In genomic region chr21:32597205-32597604, GRCh38 we compare ENCODE assay signal across 13 cellular contexts. TPM values are rescaled to one million over a fixed set of nuclear protein-coding genes. Genes with fewer than 3 reads are reported as not detected.
DNase-seq lines count a peak whose midpoint lies in the region; ATAC-seq and TF ChIP-seq lines count a peak whose summit lies in the region.
"Had no signal": no experiment of that assay in that cellular context is flagged by ENCODE, and none has a peak within 500 bp of the region (broad histone marks: within the 10 kb centered on the region; RNA-seq: fewer than 3 reads in every experiment).

No MANE protein-coding gene starts in this region.

- no peaks in the 10 kb centered on the region for H3K27me3 Mint-ChIP-seq in brain
- H3K27me3 Mint-ChIP-seq: type B pancreatic cell had no signal

- WGBS in lower leg skin, 2 donors, result 46 to 47% methylated on average over 6 of the region's 6 CpGs
- WGBS in suprapubic skin, result 37% methylated on average over 6 of the region's 6 CpGs

- TF ChIP-seq CTCF in brain (conservative IDR thresholded peaks at IDR 0.05), result no peak
- TF ChIP-seq CTCF in left lung (IDR thresholded peaks at IDR 0.05), result no peak
- no peak for TF ChIP-seq CTCF in lower leg skin (IDR thresholded peaks at IDR 0.05)
- TF ChIP-seq CTCF in suprapubic skin (IDR thresholded peaks at IDR 0.05), result no peak

- H3K4me1 ChIP-seq in left lung (no peaks in the 10 kb centered on the region), suprapubic skin (no peaks in the 10 kb centered on the region)
- H3K4me1 ChIP-seq: pancreas had no signal

- peaks cover 14% of the 10 kb centered on the region for H3K36me3 Mint-ChIP-seq in brain

- no peak overlapping the region for H3K4me3 ChIP-seq in left lung
- no peak overlapping the region for H3K4me3 ChIP-seq in lower leg skin (ENCODE audit: low read depth, poor library complexity, severe bottlenecking)
- H3K4me3 ChIP-seq in suprapubic skin, result no peak overlapping the region
- H3K4me3 ChIP-seq: pancreas had no signal

- no peaks in the 10 kb centered on the region for H3K9me3 Mint-ChIP-seq in brain
- H3K9me3 Mint-ChIP-seq: type B pancreatic cell had no signal

- peak overlapping the region in 3 of 5 experiments; percentile 22 to 46 (median 36) for H3K27ac Mint-ChIP-seq in brain
- H3K27ac Mint-ChIP-seq: type B pancreatic cell had no signal

- H3K27ac ChIP-seq in left lung (no peak overlapping the region), suprapubic skin (no peak overlapping the region)
- H3K27ac ChIP-seq: pancreas had no signal

- ATAC-seq in left lung, result peak; percentile 20
- no peak for ATAC-seq in HG02588 (IDR thresholded peaks at IDR 0.05; ENCODE audit: unreplicated experiment)
- ATAC-seq: pancreas had no signal

- intact Hi-C loops in left lung (cut with DNase I), result no loop called here
- intact Hi-C loops in lower leg skin (cut with DNase I; ENCODE audit: low total_unique reads), result loop anchor here (10.0 kb wide), 1 partner anchor 212 kb away; no protein-coding TSS in a partner anchor

- H3K9me3 ChIP-seq in left lung (no peaks in the 10 kb centered on the region), suprapubic skin (no peaks in the 10 kb centered on the region)
- H3K9me3 ChIP-seq: pancreas had no signal

- H3K36me3 ChIP-seq in left lung (peaks cover 0 to 29% of the 10 kb centered on the region in 2 donors), suprapubic skin (peaks cover 19% of the 10 kb centered on the region)

- no peaks in the 10 kb centered on the region for H3K4me1 Mint-ChIP-seq in brain

- TF ChIP-seq POLR2A in lower leg skin (IDR thresholded peaks at IDR 0.05) (no peak), suprapubic skin (IDR thresholded peaks at IDR 0.05) (no peak)

- H3K27me3 ChIP-seq in left lung, result no peaks in the 10 kb centered on the region
- H3K27me3 ChIP-seq in suprapubic skin, result no peaks in the 10 kb centered on the region
- H3K27me3 ChIP-seq: pancreas had no signal

- H3K4me3 Mint-ChIP-seq in brain, result no peak overlapping the region
- H3K4me3 Mint-ChIP-seq: type B pancreatic cell had no signal

- no peak for TF ChIP-seq EP300 in suprapubic skin (IDR thresholded peaks at IDR 0.05)

- DNase-seq in COLO829 (ENCODE audit: low spot score) (peak; percentile 71), M059J (ENCODE audit: low read depth) (peak; percentile 97), left lung (no peak), lower leg skin (ENCODE audit: low spot score in 2 of 2) (no peak), NK-92 (lab: John Stamatoyannopoulos, UW; ENCODE audit: unreplicated experiment) (no peak), suprapubic skin (ENCODE audit: low spot score in 2 of 2) (no peak)
- DNase-seq: activated naive CD4-positive, alpha-beta T cell; H7; MV-4-11; pancreas had no signal

RNA-seq across cellular contexts. Expression of gene TCP10L, which starts 11.9 kb away (rescaled TPM):
- 0.30 TPM in 1 of 2 replicates, not detected in the other for total RNA-seq in M059J (2014; rRNA removed; shearing (Covaris generic))
- 6.8 TPM for polyA plus RNA-seq in brain (ENCODE audit: insufficient read depth, low read depth, low replicate concordance)
- total RNA-seq in left lung (under 1 TPM; 0.55 to 0.67 TPM), lower leg skin (under 1 TPM in 1 of 4 donors, not detected in 3; 0.25 TPM), suprapubic skin (1 to 10 TPM in 1 of 4 donors, not detected in 3; 2.2 TPM)
- total RNA-seq: H7 had no signal

RNA-seq across cellular contexts. Expression of gene CFAP298, which starts 15.0 kb away (rescaled TPM):
- 75.3 and 77.0 TPM in 2 replicates for total RNA-seq in M059J (2014; rRNA removed; shearing (Covaris generic))
- 94.2 TPM for polyA plus RNA-seq in brain (ENCODE audit: insufficient read depth, low read depth, low replicate concordance)
- total RNA-seq in left lung (10 to 100 TPM; 31.5 to 34.7 TPM), lower leg skin (10 to 100 TPM; 19.5 to 40.3 (median 30.7) TPM), suprapubic skin (10 to 100 TPM; 26.0 to 37.1 (median 31.5) TPM)

Comparison
In these comparisons a context has a peak if more than half of its experiments do, and no peak if none do; other contexts are left out.
1. DNase-seq: peak in COLO829 (single experiment) and M059J (single experiment); none in left lung (0 of 2), lower leg skin (0 of 2), NK-92 (single experiment) and suprapubic skin (0 of 2).